In the genomic region with DNA sequence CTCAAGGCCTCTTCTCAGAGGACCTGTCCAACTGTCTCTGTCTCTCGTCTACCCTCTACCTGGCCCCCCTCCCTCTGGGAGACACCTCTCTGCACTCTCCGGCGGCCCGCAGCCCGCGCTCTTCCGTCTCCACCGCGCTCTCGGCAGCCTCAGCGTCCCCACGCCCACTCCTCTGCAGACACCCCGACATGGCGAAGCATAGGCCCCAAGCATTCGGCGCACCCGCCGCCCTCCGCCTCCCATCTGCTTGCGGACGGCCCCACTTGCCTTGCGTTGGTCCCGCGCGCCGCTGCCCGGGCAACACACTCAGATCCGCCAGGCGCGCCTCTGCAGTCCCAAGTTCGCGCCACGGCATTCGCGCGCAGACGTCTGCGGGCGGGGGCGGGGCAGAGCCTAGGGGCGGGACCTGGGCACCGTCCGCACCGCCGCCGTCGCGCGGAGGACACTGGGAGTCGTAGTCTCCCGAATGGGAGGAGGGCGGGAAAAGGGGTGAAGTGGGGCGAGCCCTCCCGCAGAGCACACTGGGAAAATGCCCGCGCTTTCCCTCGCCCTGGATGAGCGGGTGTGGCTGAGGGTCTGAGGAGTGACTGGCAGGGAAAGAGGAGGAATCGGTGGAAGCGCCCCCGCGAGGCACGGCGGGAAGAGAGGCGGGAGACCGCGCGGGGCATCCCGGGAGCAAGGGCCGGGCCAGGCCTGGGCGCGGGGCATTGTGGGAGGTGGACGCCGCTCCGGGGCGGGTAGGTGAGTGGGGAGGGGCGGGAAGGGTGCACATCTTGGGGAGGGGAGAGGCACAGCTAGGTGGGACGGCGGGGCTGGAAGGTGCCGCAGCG, we compare ENCODE assay signal across 1 cellular context.
A peak's percentile ranks its signal among the peaks of the same experiment; 100 is the strongest.
TF ChIP-seq lines count a peak whose summit lies in the region.

Gene LIG1 (minus strand): TSS at position 371 of the 830 bp plus-strand sequence. CDS start 4,778 bp downstream, outside the sequence.
Gene ZSWIM9 (plus strand): TSS at position 707 of the 830 bp plus-strand sequence. CDS start 1,123 bp downstream, outside the sequence.

TF ChIP-seq in HepG2, 621 proteins besides CTCF, POLR2A, EP300 and RAD21 (continued from another document and continues in another):
- TF ChIP-seq HBP1 (CRISPR knock-in tag; IDR thresholded peaks at IDR 0.05; ENCODE audit: low read depth) (0 out of 2 replicates have a peak, but pooled peaks have one; percentile 51), SRSF4 (IDR thresholded peaks at IDR 0.05; ENCODE audit: low read depth, low read length, poor library complexity, severe bottlenecking) (no peak), ZNF20 (CRISPR knock-in tag; IDR thresholded peaks at IDR 0.05) (no peak), ZBTB42 (CRISPR knock-in tag; IDR thresholded peaks at IDR 0.05) (no peak), YEATS4 (CRISPR knock-in tag; IDR thresholded peaks at IDR 0.05; ENCODE audit: borderline replicate concordance) (peak; percentile 58; the same call in 1 of the 2 replicates), ZSCAN31 (CRISPR knock-in tag; IDR thresholded peaks at IDR 0.05; ENCODE audit: low read depth) (peak; percentile 74; the same call in 1 of the 2 replicates), CBX2 (IDR thresholded peaks at IDR 0.05; ENCODE audit: low read depth, low read length) (no peak), CBX2 (CRISPR knock-in tag; IDR thresholded peaks at IDR 0.05; ENCODE audit: low read depth) (no peak), ZBTB3 (CRISPR knock-in tag; IDR thresholded peaks at IDR 0.05; ENCODE audit: borderline replicate concordance, low read depth) (peak; percentile 89; the same call in 1 of the 2 replicates), KLF12 (CRISPR knock-in tag; IDR thresholded peaks at IDR 0.05; ENCODE audit: borderline replicate concordance) (peak; percentile 57; the same call in 1 of the 2 replicates), ZNF780A (CRISPR knock-in tag; IDR thresholded peaks at IDR 0.05) (no peak), IRF2 (CRISPR knock-in tag; IDR thresholded peaks at IDR 0.05) (peak; percentile 47), MTERF4 (CRISPR knock-in tag; IDR thresholded peaks at IDR 0.05) (peak; percentile 75; the same call in 1 of the 2 replicates), FUBP1 (CRISPR knock-in tag; IDR thresholded peaks at IDR 0.05; ENCODE audit: borderline replicate concordance) (no peak), ZNF256 (CRISPR knock-in tag; conservative IDR thresholded peaks at IDR 0.05) (no peak), ZNF138 (CRISPR knock-in tag; IDR thresholded peaks at IDR 0.05; ENCODE audit: low read depth) (peak; percentile 81; the same call in 1 of the 2 replicates), DPF2 (CRISPR knock-in tag; IDR thresholded peaks at IDR 0.05; ENCODE audit: borderline replicate concordance, low read depth) (no peak), ZNF781 (CRISPR knock-in tag; IDR thresholded peaks at IDR 0.05; ENCODE audit: borderline replicate concordance, not compliant biosample characterization) (peak; percentile 83), ZNF572 (CRISPR knock-in tag; IDR thresholded peaks at IDR 0.05) (no peak; the same call in 1 of the 2 replicates), ZNF557 (CRISPR knock-in tag; IDR thresholded peaks at IDR 0.05) (no peak), ZFP1 (CRISPR knock-in tag; IDR thresholded peaks at IDR 0.05) (0 out of 2 replicates have a peak, but pooled peaks have one; percentile 41), TCF7 (IDR thresholded peaks at IDR 0.05; ENCODE audit: low read depth) (no peak), MEIS1 (CRISPR knock-in tag; IDR thresholded peaks at IDR 0.05; ENCODE audit: borderline replicate concordance) (no peak), SIN3B (IDR thresholded peaks at IDR 0.05; ENCODE audit: low read length) (peak; percentile 52), ATF1 (CRISPR knock-in tag; IDR thresholded peaks at IDR 0.05) (peak; percentile 34; the same call in 1 of the 2 replicates), ZNF841 (CRISPR knock-in tag; IDR thresholded peaks at IDR 0.05; ENCODE audit: borderline replicate concordance) (peak; percentile 82)
- TF ChIP-seq, protein P1, sequence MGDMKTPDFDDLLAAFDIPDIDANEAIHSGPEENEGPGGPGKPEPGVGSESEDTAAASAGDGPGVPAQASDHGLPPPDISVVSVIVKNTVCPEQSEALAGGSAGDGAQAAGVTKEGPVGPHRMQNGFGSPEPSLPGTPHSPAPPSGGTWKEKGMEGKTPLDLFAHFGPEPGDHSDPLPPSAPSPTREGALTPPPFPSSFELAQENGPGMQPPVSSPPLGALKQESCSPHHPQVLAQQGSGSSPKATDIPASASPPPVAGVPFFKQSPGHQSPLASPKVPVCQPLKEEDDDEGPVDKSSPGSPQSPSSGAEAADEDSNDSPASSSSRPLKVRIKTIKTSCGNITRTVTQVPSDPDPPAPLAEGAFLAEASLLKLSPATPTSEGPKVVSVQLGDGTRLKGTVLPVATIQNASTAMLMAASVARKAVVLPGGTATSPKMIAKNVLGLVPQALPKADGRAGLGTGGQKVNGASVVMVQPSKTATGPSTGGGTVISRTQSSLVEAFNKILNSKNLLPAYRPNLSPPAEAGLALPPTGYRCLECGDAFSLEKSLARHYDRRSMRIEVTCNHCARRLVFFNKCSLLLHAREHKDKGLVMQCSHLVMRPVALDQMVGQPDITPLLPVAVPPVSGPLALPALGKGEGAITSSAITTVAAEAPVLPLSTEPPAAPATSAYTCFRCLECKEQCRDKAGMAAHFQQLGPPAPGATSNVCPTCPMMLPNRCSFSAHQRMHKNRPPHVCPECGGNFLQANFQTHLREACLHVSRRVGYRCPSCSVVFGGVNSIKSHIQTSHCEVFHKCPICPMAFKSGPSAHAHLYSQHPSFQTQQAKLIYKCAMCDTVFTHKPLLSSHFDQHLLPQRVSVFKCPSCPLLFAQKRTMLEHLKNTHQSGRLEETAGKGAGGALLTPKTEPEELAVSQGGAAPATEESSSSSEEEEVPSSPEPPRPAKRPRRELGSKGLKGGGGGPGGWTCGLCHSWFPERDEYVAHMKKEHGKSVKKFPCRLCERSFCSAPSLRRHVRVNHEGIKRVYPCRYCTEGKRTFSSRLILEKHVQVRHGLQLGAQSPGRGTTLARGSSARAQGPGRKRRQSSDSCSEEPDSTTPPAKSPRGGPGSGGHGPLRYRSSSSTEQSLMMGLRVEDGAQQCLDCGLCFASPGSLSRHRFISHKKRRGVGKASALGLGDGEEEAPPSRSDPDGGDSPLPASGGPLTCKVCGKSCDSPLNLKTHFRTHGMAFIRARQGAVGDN (CRISPR knock-in tag; IDR thresholded peaks at IDR 0.05) = peak; percentile 86
- TF ChIP-seq, protein P2, sequence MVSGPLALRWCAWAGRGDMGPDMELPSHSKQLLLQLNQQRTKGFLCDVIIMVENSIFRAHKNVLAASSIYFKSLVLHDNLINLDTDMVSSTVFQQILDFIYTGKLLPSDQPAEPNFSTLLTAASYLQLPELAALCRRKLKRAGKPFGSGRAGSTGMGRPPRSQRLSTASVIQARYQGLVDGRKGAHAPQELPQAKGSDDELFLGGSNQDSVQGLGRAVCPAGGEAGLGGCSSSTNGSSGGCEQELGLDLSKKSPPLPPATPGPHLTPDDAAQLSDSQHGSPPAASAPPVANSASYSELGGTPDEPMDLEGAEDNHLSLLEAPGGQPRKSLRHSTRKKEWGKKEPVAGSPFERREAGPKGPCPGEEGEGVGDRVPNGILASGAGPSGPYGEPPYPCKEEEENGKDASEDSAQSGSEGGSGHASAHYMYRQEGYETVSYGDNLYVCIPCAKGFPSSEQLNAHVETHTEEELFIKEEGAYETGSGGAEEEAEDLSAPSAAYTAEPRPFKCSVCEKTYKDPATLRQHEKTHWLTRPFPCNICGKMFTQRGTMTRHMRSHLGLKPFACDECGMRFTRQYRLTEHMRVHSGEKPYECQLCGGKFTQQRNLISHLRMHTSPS (CRISPR knock-in tag; IDR thresholded peaks at IDR 0.05; ENCODE audit: low read depth) = peak; percentile 23; the same call in 1 of the 2 replicates
- TF ChIP-seq, protein P3, sequence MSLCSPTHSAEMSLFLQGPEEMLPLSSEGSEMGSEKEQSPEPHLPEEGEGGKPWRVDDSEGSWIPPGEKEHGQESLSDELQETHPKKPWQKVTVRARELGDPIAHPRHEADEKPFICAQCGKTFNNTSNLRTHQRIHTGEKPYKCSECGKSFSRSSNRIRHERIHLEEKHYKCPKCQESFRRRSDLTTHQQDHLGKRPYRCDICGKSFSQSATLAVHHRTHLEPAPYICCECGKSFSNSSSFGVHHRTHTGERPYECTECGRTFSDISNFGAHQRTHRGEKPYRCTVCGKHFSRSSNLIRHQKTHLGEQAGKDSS (CRISPR knock-in tag; IDR thresholded peaks at IDR 0.05; ENCODE audit: borderline replicate concordance, low read depth) = 0 out of 2 replicates have a peak, but pooled peaks have one; percentile 57
- TF ChIP-seq, protein P4, sequence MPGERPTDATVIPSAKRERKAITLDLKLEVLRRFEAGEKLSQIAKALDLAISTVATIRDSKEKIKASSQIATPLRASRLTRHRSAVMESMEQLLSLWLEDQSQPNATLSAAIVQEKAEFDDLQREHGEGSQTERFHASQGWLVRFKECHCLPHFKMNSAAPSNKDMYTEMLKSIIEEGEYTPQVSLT (CRISPR knock-in tag; IDR thresholded peaks at IDR 0.05; ENCODE audit: borderline replicate concordance, low read depth) = no peak
- TF ChIP-seq, protein P5, sequence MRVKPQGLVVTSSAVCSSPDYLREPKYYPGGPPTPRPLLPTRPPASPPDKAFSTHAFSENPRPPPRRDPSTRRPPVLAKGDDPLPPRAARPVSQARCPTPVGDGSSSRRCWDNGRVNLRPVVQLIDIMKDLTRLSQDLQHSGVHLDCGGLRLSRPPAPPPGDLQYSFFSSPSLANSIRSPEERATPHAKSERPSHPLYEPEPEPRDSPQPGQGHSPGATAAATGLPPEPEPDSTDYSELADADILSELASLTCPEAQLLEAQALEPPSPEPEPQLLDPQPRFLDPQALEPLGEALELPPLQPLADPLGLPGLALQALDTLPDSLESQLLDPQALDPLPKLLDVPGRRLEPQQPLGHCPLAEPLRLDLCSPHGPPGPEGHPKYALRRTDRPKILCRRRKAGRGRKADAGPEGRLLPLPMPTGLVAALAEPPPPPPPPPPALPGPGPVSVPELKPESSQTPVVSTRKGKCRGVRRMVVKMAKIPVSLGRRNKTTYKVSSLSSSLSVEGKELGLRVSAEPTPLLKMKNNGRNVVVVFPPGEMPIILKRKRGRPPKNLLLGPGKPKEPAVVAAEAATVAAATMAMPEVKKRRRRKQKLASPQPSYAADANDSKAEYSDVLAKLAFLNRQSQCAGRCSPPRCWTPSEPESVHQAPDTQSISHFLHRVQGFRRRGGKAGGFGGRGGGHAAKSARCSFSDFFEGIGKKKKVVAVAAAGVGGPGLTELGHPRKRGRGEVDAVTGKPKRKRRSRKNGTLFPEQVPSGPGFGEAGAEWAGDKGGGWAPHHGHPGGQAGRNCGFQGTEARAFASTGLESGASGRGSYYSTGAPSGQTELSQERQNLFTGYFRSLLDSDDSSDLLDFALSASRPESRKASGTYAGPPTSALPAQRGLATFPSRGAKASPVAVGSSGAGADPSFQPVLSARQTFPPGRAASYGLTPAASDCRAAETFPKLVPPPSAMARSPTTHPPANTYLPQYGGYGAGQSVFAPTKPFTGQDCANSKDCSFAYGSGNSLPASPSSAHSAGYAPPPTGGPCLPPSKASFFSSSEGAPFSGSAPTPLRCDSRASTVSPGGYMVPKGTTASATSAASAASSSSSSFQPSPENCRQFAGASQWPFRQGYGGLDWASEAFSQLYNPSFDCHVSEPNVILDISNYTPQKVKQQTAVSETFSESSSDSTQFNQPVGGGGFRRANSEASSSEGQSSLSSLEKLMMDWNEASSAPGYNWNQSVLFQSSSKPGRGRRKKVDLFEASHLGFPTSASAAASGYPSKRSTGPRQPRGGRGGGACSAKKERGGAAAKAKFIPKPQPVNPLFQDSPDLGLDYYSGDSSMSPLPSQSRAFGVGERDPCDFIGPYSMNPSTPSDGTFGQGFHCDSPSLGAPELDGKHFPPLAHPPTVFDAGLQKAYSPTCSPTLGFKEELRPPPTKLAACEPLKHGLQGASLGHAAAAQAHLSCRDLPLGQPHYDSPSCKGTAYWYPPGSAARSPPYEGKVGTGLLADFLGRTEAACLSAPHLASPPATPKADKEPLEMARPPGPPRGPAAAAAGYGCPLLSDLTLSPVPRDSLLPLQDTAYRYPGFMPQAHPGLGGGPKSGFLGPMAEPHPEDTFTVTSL (CRISPR knock-in tag; IDR thresholded peaks at IDR 0.05; ENCODE audit: borderline replicate concordance) = no peak
- TF ChIP-seq, protein P6, sequence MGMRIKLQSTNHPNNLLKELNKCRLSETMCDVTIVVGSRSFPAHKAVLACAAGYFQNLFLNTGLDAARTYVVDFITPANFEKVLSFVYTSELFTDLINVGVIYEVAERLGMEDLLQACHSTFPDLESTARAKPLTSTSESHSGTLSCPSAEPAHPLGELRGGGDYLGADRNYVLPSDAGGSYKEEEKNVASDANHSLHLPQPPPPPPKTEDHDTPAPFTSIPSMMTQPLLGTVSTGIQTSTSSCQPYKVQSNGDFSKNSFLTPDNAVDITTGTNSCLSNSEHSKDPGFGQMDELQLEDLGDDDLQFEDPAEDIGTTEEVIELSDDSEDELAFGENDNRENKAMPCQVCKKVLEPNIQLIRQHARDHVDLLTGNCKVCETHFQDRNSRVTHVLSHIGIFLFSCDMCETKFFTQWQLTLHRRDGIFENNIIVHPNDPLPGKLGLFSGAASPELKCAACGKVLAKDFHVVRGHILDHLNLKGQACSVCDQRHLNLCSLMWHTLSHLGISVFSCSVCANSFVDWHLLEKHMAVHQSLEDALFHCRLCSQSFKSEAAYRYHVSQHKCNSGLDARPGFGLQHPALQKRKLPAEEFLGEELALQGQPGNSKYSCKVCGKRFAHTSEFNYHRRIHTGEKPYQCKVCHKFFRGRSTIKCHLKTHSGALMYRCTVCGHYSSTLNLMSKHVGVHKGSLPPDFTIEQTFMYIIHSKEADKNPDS (CRISPR knock-in tag; IDR thresholded peaks at IDR 0.05) = no peak
